In the genomic region with DNA sequence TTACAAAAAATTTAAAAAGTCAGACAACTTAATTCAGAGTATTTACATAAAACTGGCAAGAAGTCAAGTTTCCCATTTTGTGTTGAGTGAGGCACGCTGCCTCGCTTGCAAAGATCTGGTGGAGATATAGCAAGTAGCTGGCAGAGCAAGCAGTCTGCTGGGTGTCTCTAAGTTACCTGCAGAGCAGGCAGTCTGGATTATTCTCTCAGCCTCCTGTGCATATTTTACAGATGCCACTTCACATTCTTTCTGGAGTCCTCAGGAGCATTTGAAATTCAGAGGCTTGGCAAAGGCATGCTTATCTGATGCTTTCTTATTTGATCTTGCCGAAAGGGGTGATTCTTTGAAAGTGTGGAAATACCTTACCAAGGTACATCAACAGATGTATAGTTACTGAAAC, we compare ENCODE assay signal across 1 cellular context.
TF ChIP-seq lines count a peak whose summit lies in the region.

No MANE protein-coding gene starts in this region.

TF ChIP-seq in GM23338, 12 proteins besides CTCF, POLR2A, EP300 and RAD21 (continued from another document):
- TF ChIP-seq, protein P1, sequence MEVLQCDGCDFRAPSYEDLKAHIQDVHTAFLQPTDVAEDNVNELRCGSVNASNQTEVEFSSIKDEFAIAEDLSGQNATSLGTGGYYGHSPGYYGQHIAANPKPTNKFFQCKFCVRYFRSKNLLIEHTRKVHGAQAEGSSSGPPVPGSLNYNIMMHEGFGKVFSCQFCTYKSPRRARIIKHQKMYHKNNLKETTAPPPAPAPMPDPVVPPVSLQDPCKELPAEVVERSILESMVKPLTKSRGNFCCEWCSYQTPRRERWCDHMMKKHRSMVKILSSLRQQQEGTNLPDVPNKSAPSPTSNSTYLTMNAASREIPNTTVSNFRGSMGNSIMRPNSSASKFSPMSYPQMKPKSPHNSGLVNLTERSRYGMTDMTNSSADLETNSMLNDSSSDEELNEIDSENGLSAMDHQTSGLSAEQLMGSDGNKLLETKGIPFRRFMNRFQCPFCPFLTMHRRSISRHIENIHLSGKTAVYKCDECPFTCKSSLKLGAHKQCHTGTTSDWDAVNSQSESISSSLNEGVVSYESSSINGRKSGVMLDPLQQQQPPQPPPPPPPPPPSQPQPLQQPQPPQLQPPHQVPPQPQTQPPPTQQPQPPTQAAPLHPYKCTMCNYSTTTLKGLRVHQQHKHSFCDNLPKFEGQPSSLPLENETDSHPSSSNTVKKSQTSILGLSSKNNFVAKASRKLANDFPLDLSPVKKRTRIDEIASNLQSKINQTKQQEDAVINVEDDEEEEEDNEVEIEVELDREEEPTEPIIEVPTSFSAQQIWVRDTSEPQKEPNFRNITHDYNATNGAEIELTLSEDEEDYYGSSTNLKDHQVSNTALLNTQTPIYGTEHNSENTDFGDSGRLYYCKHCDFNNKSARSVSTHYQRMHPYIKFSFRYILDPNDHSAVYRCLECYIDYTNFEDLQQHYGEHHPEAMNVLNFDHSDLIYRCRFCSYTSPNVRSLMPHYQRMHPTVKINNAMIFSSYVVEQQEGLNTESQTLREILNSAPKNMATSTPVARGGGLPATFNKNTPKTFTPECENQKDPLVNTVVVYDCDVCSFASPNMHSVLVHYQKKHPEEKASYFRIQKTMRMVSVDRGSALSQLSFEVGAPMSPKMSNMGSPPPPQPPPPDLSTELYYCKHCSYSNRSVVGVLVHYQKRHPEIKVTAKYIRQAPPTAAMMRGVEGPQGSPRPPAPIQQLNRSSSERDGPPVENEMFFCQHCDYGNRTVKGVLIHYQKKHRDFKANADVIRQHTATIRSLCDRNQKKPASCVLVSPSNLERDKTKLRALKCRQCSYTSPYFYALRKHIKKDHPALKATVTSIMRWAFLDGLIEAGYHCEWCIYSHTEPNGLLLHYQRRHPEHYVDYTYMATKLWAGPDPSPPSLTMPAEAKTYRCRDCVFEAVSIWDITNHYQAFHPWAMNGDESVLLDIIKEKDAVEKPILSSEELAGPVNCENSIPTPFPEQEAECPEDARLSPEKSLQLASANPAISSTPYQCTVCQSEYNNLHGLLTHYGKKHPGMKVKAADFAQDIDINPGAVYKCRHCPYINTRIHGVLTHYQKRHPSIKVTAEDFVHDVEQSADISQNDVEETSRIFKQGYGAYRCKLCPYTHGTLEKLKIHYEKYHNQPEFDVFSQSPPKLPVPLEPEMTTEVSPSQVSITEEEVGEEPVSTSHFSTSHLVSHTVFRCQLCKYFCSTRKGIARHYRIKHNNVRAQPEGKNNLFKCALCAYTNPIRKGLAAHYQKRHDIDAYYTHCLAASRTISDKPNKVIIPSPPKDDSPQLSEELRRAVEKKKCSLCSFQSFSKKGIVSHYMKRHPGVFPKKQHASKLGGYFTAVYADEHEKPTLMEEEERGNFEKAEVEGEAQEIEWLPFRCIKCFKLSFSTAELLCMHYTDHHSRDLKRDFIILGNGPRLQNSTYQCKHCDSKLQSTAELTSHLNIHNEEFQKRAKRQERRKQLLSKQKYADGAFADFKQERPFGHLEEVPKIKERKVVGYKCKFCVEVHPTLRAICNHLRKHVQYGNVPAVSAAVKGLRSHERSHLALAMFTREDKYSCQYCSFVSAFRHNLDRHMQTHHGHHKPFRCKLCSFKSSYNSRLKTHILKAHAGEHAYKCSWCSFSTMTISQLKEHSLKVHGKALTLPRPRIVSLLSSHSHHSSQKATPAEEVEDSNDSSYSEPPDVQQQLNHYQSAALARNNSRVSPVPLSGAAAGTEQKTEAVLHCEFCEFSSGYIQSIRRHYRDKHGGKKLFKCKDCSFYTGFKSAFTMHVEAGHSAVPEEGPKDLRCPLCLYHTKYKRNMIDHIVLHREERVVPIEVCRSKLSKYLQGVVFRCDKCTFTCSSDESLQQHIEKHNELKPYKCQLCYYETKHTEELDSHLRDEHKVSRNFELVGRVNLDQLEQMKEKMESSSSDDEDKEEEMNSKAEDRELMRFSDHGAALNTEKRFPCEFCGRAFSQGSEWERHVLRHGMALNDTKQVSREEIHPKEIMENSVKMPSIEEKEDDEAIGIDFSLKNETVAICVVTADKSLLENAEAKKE (CRISPR knock-in tag; IDR thresholded peaks at IDR 0.05): no peak
- TF ChIP-seq EZH2 (IDR thresholded peaks at IDR 0.05; ENCODE audit: low read depth, unreplicated experiment): no peak
